In the genomic region with DNA sequence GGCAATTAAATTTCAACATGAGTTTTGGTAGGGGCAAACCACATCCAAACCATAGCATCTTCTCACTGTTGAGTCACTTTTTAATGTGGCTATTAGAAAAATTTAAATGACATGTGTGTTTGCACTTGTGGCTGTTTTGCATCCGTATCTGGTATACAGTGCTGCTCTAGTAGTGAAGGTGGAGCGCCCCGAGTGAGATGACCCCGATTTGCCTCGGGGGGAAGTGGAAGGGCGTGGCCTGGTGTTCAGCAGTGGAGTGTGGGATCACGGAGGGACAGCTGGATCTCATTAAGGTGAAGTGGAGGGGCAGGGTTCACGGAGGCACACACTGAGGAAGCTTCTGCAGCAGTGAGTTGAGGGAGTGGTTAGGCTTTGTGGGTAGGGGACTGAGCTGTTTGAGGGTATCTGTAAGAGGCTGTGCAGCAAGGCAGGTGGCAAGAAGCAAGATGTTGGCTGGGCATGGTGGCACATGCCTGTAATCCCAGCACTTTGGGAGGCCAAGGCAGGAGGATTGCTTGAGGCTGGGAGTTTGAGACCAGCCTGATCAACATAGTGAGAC, we compare ENCODE assay signal across 18 cellular contexts. TPM values are rescaled to one million over a fixed set of nuclear protein-coding genes. Genes with fewer than 3 reads are reported as not detected.
"Had no signal": no experiment of that assay in that cellular context is flagged by ENCODE, and none has a peak within 500 bp of the region (broad histone marks: within the 10 kb centered on the region; RNA-seq: fewer than 3 reads in every experiment).

No MANE protein-coding gene starts in this region.

- H3K36me3 Mint-ChIP-seq: activated naive CD4-positive, alpha-beta T cell treated with anti-CD3 and anti-CD28 coated beads, Interleukin-2, amount 10 ng/mL, durations not matched to agents 7 days and 5 days; brain had no signal

- DNase-seq: activated naive CD4-positive, alpha-beta T cell treated with anti-CD3 and anti-CD28 coated beads, Interleukin-2, amount 10 ng/mL, durations not matched to agents 7 days and 5 days; activated T-cell treated with anti-CD3 and anti-CD28 coated beads for 4 hours; amygdala; dermis blood vessel endothelial cell; mammary epithelial cell; mucosa of descending colon; psoas muscle; T-helper 9 cell; trophoblast cell had no signal

- H3K27ac Mint-ChIP-seq: activated naive CD4-positive, alpha-beta T cell treated with anti-CD3 and anti-CD28 coated beads, Interleukin-2, amount 10 ng/mL, durations not matched to agents 7 days and 5 days; activated T-helper 17 cell treated with anti-CD3 and anti-CD28 coated beads, Interleukin-2, amount 50 U/mL, for 72 hours; brain; endodermal cell; nephron; stimulated activated memory B cell treated with anti-CD40 and anti-IgM and Interleukin-4, amounts not matched to agents 10 μg/mL and 1 μg/mL and 100 μg/mL, for 72 hours had no signal

- H3K36me3 ChIP-seq: right lobe of liver had no signal

- H3K4me1 ChIP-seq: psoas muscle had no signal

- H3K4me3 Mint-ChIP-seq: activated naive CD4-positive, alpha-beta T cell treated with anti-CD3 and anti-CD28 coated beads, Interleukin-2, amount 10 ng/mL, durations not matched to agents 7 days and 5 days; activated T-helper 17 cell treated with anti-CD3 and anti-CD28 coated beads, Interleukin-2, amount 50 U/mL, for 72 hours; brain; endodermal cell; nephron; stimulated activated memory B cell treated with anti-CD40 and anti-IgM and Interleukin-4, amounts not matched to agents 10 μg/mL and 1 μg/mL and 100 μg/mL, for 72 hours had no signal

- H3K4me1 Mint-ChIP-seq: activated T-helper 17 cell treated with anti-CD3 and anti-CD28 coated beads, Interleukin-2, amount 50 U/mL, for 72 hours; stimulated activated memory B cell treated with anti-CD40 and anti-IgM and Interleukin-4, amounts not matched to agents 10 μg/mL and 1 μg/mL and 100 μg/mL, for 72 hours had no signal

- H3K27ac ChIP-seq: psoas muscle, right lobe of liver had no signal

- ATAC-seq: activated T-helper 17 cell treated with anti-CD3 and anti-CD28 coated beads, Interleukin-2, amount 50 U/mL, for 72 hours; left lobe of liver; mucosa of descending colon; psoas muscle; right lobe of liver; stimulated activated memory B cell treated with anti-CD40 and anti-IgM and Interleukin-4, amounts not matched to agents 10 μg/mL and 1 μg/mL and 100 μg/mL, for 72 hours had no signal

- H3K27me3 ChIP-seq: right lobe of liver had no signal

- H3K4me3 ChIP-seq: mucosa of descending colon, psoas muscle, right lobe of liver had no signal

- H3K9me3 Mint-ChIP-seq: activated naive CD4-positive, alpha-beta T cell treated with anti-CD3 and anti-CD28 coated beads, Interleukin-2, amount 10 ng/mL, durations not matched to agents 7 days and 5 days; activated T-helper 17 cell treated with anti-CD3 and anti-CD28 coated beads, Interleukin-2, amount 50 U/mL, for 72 hours had no signal

- H3K9me3 ChIP-seq: mucosa of descending colon, psoas muscle, right lobe of liver had no signal

RNA-seq across cellular contexts. Expression of gene GMCL2, which starts 6.2 kb away (rescaled TPM):
- total RNA-seq: activated T-helper 17 cell treated with anti-CD3 and anti-CD28 coated beads, Interleukin-2, amount 50 U/mL, for 72 hours; dermis blood vessel endothelial cell; endodermal cell; left lobe of liver; mammary epithelial cell; mucosa of descending colon; omental fat pad; psoas muscle; right lobe of liver had no signal
- polyA plus RNA-seq: esophagus, mammary epithelial cell, psoas muscle had no signal
